1 cellular context compared by ENCODE assay signal in the genomic region with DNA sequence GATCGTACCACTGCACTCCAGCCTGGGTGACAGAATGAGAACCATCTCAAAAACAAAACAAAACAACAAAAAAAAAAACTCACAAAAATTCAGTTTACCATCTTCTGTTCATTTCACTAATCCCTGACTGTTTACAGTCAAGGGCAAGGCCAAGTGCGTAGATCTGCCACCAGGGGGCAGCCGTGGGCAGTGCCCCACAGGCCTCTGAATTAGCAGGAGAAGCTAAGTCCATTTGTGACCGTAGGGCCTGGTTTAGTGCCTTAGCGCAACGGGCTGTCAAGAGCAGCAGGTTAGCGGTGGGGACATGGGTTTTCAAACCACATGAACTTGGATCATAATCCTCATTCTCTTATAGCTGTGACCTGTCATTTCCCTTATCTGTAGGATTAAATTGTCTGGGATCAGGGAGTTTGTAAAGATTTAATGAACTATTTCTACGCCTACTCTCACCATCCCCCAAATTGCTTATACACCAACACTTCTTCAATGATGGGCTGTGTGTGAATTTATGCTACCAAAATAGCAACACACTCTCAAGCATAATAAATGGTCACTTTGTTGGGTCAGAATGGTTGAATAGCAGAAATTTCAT.
A peak's percentile ranks its signal among the peaks of the same experiment; 100 is the strongest.
TF ChIP-seq lines count a peak whose summit lies in the region.

No MANE protein-coding gene starts in this region.

TF ChIP-seq in IMR-90, 13 proteins besides CTCF, POLR2A, EP300 and RAD21:
- TF ChIP-seq MXI1 (IDR thresholded peaks at IDR 0.05; ENCODE audit: borderline replicate concordance, low read depth, low read length) = no peak
- no peak for TF ChIP-seq RFX5 (IDR thresholded peaks at IDR 0.05; ENCODE audit: low read depth, low read length)
- no peak for TF ChIP-seq RCOR1 (IDR thresholded peaks at IDR 0.05; ENCODE audit: insufficient replicate concordance, low read length)
- TF ChIP-seq SMC3 (IDR thresholded peaks at IDR 0.05; ENCODE audit: low read depth, low read length) = peak; percentile 87
TF ChIP-seq in IMR-90: peak in this region for 1.
